19 cellular contexts compared by ENCODE assay signal in genomic region chr17:77513045-77513444, GRCh38.
DNase-seq lines count a peak whose midpoint lies in the region; ATAC-seq, FAIRE-seq and TF ChIP-seq lines count a peak whose summit lies in the region.
"Had no signal": no experiment of that assay in that cellular context is flagged by ENCODE, and none has a peak within 500 bp of the region (broad histone marks: within the 10 kb centered on the region; RNA-seq: fewer than 3 reads in every experiment).

No MANE protein-coding gene starts in this region.

- TF ChIP-seq EP300 in HepG2 (IDR thresholded peaks at IDR 0.05; ENCODE audit: low read depth in 2 of 2, low read length in 2 of 2): no peak
- no peak for TF ChIP-seq EP300 in HepG2 (CRISPR knock-in tag; IDR thresholded peaks at IDR 0.05; ENCODE audit: borderline replicate concordance)

- WGBS in HepG2 (ENCODE audit: low lambda C conversion rate): 94% methylated on average over 3 of the region's 3 CpGs
- WGBS in right lobe of liver (ENCODE audit: insufficient coverage, low coverage, low lambda C conversion rate, missing lambda C conversion rate): 77% methylated on average over 3 of the region's 3 CpGs

- H3K27me3 ChIP-seq in HepG2 (ENCODE audit: control insufficient read depth in 1 of 2, insufficient read depth in 2 of 2, low read length in 2 of 2) (no peaks in the 10 kb centered on the region), right lobe of liver (no peaks in the 10 kb centered on the region)
- H3K27me3 ChIP-seq in CD4-positive, alpha-beta memory T cell (ENCODE audit: insufficient read depth, low read length): no peaks in the 10 kb centered on the region

- peak overlapping the region; percentile 65 for H3K9ac ChIP-seq in HepG2 (ENCODE audit: insufficient read depth, low read depth, low read length)

- peaks cover 7% of the 10 kb centered on the region; the same call in 1 of the 2 replicates for H3K9me3 ChIP-seq in HepG2 (ENCODE audit: low read length)
- no peaks in the 10 kb centered on the region for H3K9me3 ChIP-seq in right lobe of liver
- no peaks in the 10 kb centered on the region for H3K9me3 ChIP-seq in CD4-positive, alpha-beta memory T cell (ENCODE audit: control insufficient read depth in 1 of 2, low read length in 2 of 2)

- H3K4me3 ChIP-seq in HepG2 (replicated peaks in 1 of 3; ENCODE audit: insufficient read depth in 1 of 3, low read depth in 2 of 3, low read length in 3 of 3) (peak overlapping the region in 1 of 3 experiments; percentile 29; a peak in 3 of 6 replicates), right lobe of liver (no peak overlapping the region)
- no peak overlapping the region for H3K4me3 ChIP-seq in CD4-positive, alpha-beta memory T cell (ENCODE audit: low read length in 2 of 2)
- H3K4me3 ChIP-seq: A549, GM23338 had no signal

- H3K79me2 ChIP-seq in HepG2 (ENCODE audit: insufficient read depth, low read length): no peaks in the 10 kb centered on the region

- peak; percentile 18 for DNase-seq in activated CD8-positive, alpha-beta memory T cell treated with anti-CD3 and anti-CD28 coated beads, Interleukin-2, amount 50 U/mL, for 48 hours
- no peak for DNase-seq in activated CD8-positive, alpha-beta memory T cell treated with anti-CD3 and anti-CD28 coated beads, Interleukin-2, amount 50 U/mL, for 4 hours
- no peak for DNase-seq in HepG2 (ENCODE audit: low spot score)
- DNase-seq in right lobe of liver: no peak
- no peak for DNase-seq in left cardiac atrium
- no peak for DNase-seq in NCI-H2107 treated with DMSO at 0.1 percent for 48 hours (lab: John Stamatoyannopoulos, UW; ENCODE audit: unreplicated experiment)
- no peak for DNase-seq in WTC11 (ENCODE audit: low spot score)
- no peak for DNase-seq in CD4-positive, alpha-beta memory T cell
- DNase-seq: AML-193; CD8-positive, alpha-beta T cell; HCEC 1CT had no signal

- no peaks in the 10 kb centered on the region; the same call in 1 of the 2 replicates for H3K27me3 Mint-ChIP-seq in WTC11 (ENCODE audit: low read depth)
- no peaks in the 10 kb centered on the region for H3K27me3 Mint-ChIP-seq in CD4-positive, alpha-beta memory T cell

- no peak overlapping the region for H3K27ac Mint-ChIP-seq in WTC11
- no peak overlapping the region for H3K27ac Mint-ChIP-seq in CD4-positive, alpha-beta memory T cell
- H3K27ac Mint-ChIP-seq: CD8-positive, alpha-beta T cell; GM23338 had no signal

- H3K27ac ChIP-seq in HepG2 (ENCODE audit: extremely low read length, insufficient read depth, low read length) (peak overlapping the region; percentile 81), right lobe of liver (no peak overlapping the region)
- no peak overlapping the region for H3K27ac ChIP-seq in CD4-positive, alpha-beta memory T cell (ENCODE audit: low read depth, low read length)
- H3K27ac ChIP-seq: 22Rv1, A549, C4-2B had no signal

- no peaks in the 10 kb centered on the region for H4K20me1 ChIP-seq in HepG2 (ENCODE audit: insufficient read depth, low read length)

- in situ Hi-C loops in HepG2 (cut with HindIII; ENCODE audit: extremely low pct_ligation_motif_present, low pct_unique_long_range_greater_than_20kb): no loop called here

- H3K4me1 ChIP-seq in HepG2 (ENCODE audit: insufficient read depth, low read length): peaks cover 71% of the 10 kb centered on the region
- H3K4me1 ChIP-seq in right lobe of liver: no peaks in the 10 kb centered on the region
- H3K4me1 ChIP-seq in CD4-positive, alpha-beta memory T cell (ENCODE audit: insufficient read depth, low read length): no peaks in the 10 kb centered on the region

- ATAC-seq in HepG2: no peak
- no peak for ATAC-seq in right lobe of liver
- ATAC-seq in left cardiac atrium: peak; percentile 50 to 77
- no peak for ATAC-seq in WTC11
- ATAC-seq: A549; CD8-positive, alpha-beta T cell; GM23338 had no signal

- POLR2A ChIA-PET in HepG2 (lab: Yijun Ruan, JAX) (interaction anchor here (1.9 to 2.2 kb wide), 2 partner anchors 61 to 226 kb away, joined by 7 read pairs; no protein-coding TSS in a partner anchor), WTC11 (lab: Charles Lee) (no interaction called here)
- POLR2A ChIA-PET in CD4-positive, alpha-beta memory T cell (lab: Charles Lee; ENCODE audit: partially characterized antibody): no interaction called here

- FAIRE-seq in HepG2 (lab: Jason Lieb, UNC): no peak
- FAIRE-seq: A549, G401.6, GM12891, GM19239, H54 had no signal

- H3K4me3 Mint-ChIP-seq in WTC11: no peak overlapping the region
- H3K4me3 Mint-ChIP-seq in CD4-positive, alpha-beta memory T cell: no peak overlapping the region
- H3K4me3 Mint-ChIP-seq: CD8-positive, alpha-beta T cell; GM23338 had no signal

- no TSS peak for BruUV-seq in HepG2 (replicated peaks; lab: Mats Ljungman, UMichigan)

- no peak for TF ChIP-seq CTCF in HepG2 (CRISPR knock-in tag; IDR thresholded peaks at IDR 0.05)
- no peak for TF ChIP-seq CTCF in right lobe of liver (IDR thresholded peaks at IDR 0.05)
- TF ChIP-seq CTCF in WTC11 (IDR thresholded peaks at IDR 0.05): no peak

- H2AFZ ChIP-seq in HepG2 (ENCODE audit: low read length): no peak overlapping the region
- H2AFZ ChIP-seq: GM23338 had no signal

- CTCF ChIA-PET in HepG2 (lab: Yijun Ruan, JAX; ENCODE audit: low intra/inter-chr PET ratio, low total read pairs) (no interaction called here), WTC11 (lab: Charles Lee) (interaction anchor here (1.1 to 1.5 kb wide), 2 partner anchors 15 to 83 kb away, joined by 3 to 4 read pairs; no protein-coding TSS in a partner anchor)
- CTCF ChIA-PET in CD4-positive, alpha-beta memory T cell (lab: Charles Lee; ENCODE audit: partially characterized antibody): interaction anchor here (0.6 to 1.3 kb wide), 3 partner anchors 12 to 83 kb away, joined by 3 read pairs; no protein-coding TSS in a partner anchor

- no peaks in the 10 kb centered on the region for H3K4me1 Mint-ChIP-seq in WTC11
- peaks cover 0 to 6% (median 3%) of the 10 kb centered on the region in 4 donors for H3K4me1 Mint-ChIP-seq in CD4-positive, alpha-beta memory T cell
- H3K4me1 Mint-ChIP-seq: GM23338 had no signal

- TF ChIP-seq POLR2A in HepG2 (IDR thresholded peaks at IDR 0.05; ENCODE audit: insufficient read depth in 1 of 2, low read depth in 2 of 2, low read length in 2 of 2): no peak
- no peak for TF ChIP-seq POLR2A in right lobe of liver (IDR thresholded peaks at IDR 0.05)

- no peak for TF ChIP-seq RAD21 in HepG2 (CRISPR knock-in tag; IDR thresholded peaks at IDR 0.05)

- H3K9me3 Mint-ChIP-seq in WTC11: peaks cover 25% of the 10 kb centered on the region
- H3K9me3 Mint-ChIP-seq in CD4-positive, alpha-beta memory T cell: peaks cover 3 to 18% (median 11%) of the 10 kb centered on the region in 8 donors

- no peaks in the 10 kb centered on the region for H3K36me3 ChIP-seq in HepG2 (replicated peaks in 1 of 2; ENCODE audit: control insufficient read depth in 1 of 2, insufficient read depth in 2 of 2, low read length in 2 of 2)
- H3K36me3 ChIP-seq in right lobe of liver: no peaks in the 10 kb centered on the region
- H3K36me3 ChIP-seq in CD4-positive, alpha-beta memory T cell (ENCODE audit: insufficient read depth, low read length): no peaks in the 10 kb centered on the region

- peak overlapping the region; percentile 76 for H3K4me2 ChIP-seq in HepG2 (ENCODE audit: low read depth, low read length)
- H3K4me2 ChIP-seq: A549, GM23338 had no signal

- peaks cover 11% of the 10 kb centered on the region; the same call in 1 of the 2 replicates for H3K36me3 Mint-ChIP-seq in WTC11
- H3K36me3 Mint-ChIP-seq in CD4-positive, alpha-beta memory T cell: peaks cover 2 to 9% of the 10 kb centered on the region in 2 donors

- intact Hi-C loops in HepG2 (cut with micrococcal nuclease; ENCODE audit: unreplicated experiment): no loop called here
- intact Hi-C loops in right lobe of liver (cut with DNase I): no loop called here
- intact Hi-C loops in left cardiac atrium (cut with DNase I): no loop called here
- intact Hi-C loops in CD4-positive, alpha-beta memory T cell (cut with micrococcal nuclease): no loop called here

TF ChIP-seq in WTC11, 78 proteins besides CTCF, POLR2A, EP300 and RAD21:
- TF ChIP-seq IRF2 (CRISPR knock-in tag; IDR thresholded peaks at IDR 0.05; ENCODE audit: borderline replicate concordance, low read depth) (no peak), E2F5 (CRISPR knock-in tag; IDR thresholded peaks at IDR 0.05) (no peak), MYBL2 (CRISPR knock-in tag; IDR thresholded peaks at IDR 0.05) (no peak), ZNF532 (CRISPR knock-in tag; IDR thresholded peaks at IDR 0.05; ENCODE audit: borderline replicate concordance) (no peak)

Comparison
In these comparisons a context has a peak if more than half of its experiments do, and no peak if none do; other contexts are left out.
1. ATAC-seq: peak in left cardiac atrium (2 of 2); none in HepG2 (single experiment), right lobe of liver (0 of 4) and WTC11 (single experiment).